14 cellular contexts compared by ENCODE assay signal in the genomic region with DNA sequence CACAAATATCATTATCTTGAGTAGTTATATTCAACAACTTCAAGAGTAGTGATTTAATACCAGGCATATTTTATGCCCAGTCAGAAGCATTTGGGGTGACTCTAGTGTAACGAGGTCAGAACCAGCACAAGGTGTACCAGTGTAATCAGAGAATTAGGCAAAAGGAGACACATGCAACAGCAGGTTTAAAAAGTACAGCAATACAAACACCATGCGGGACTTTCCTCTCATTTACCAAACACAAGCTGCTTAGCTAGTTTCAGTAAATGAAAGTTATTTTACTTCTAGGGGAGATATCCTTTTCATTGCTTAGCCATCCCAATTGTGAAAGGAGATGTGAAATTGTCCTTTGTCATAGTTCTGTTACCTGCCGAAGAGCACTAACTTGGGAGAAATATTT. TPM values are rescaled to one million over a fixed set of nuclear protein-coding genes. Genes with fewer than 3 reads are reported as not detected.
A peak's percentile ranks its signal among the peaks of the same experiment; 100 is the strongest.
DNase-seq lines count a peak whose midpoint lies in the region; ATAC-seq, FAIRE-seq and TF ChIP-seq lines count a peak whose summit lies in the region.
"Had no signal": no experiment of that assay in that cellular context is flagged by ENCODE, and none has a peak within 500 bp of the region (broad histone marks: within the 10 kb centered on the region; RNA-seq: fewer than 3 reads in every experiment).

No MANE protein-coding gene starts in this region.

- no peaks in the 10 kb centered on the region for H3K36me3 Mint-ChIP-seq in type B pancreatic cell
- H3K36me3 Mint-ChIP-seq: CD8-positive, alpha-beta memory T cell had no signal

- H3K4me3 Mint-ChIP-seq in type B pancreatic cell = peak overlapping the region; percentile 75
- H3K4me3 Mint-ChIP-seq: CD8-positive, alpha-beta memory T cell; GM23338 had no signal

- no peak for TF ChIP-seq CTCF in left lung (IDR thresholded peaks at IDR 0.05)
- no peak for TF ChIP-seq CTCF in type B pancreatic cell (conservative IDR thresholded peaks at IDR 0.05)

- DNase-seq in GM19239 (ENCODE audit: insufficient read length, low spot score) (no peak), left lung (no peak), type B pancreatic cell (ENCODE audit: extremely low spot score, unreplicated experiment) (no peak), ureter (ENCODE audit: low spot score) (no peak), nucleus accumbens (lab: John Stamatoyannopoulos, UW) (no peak)
- no peak for DNase-seq in activated CD8-positive, alpha-beta memory T cell treated with anti-CD3 and anti-CD28 coated beads, Interleukin-2, amount 50 U/mL, for 4 hours
- DNase-seq: activated T-cell treated with anti-CD3 and anti-CD28 coated beads, Interleukin-2, amount 50 U/mL, for 1 hour; CD8-positive, alpha-beta memory T cell; NCI-H524 treated with DMSO at 0.1 percent for 48 hours; occipital lobe; SHP77 had no signal

- peak overlapping the region; percentile 20 to 36 for H3K4me3 ChIP-seq in left lung
- H3K4me3 ChIP-seq: GM23338 had no signal

- peaks cover 4 to 10% of the 10 kb centered on the region in 2 donors for H3K4me1 ChIP-seq in left lung

- peaks cover 0 to 7% of the 10 kb centered on the region in 2 donors for H3K27me3 ChIP-seq in left lung

- H3K27ac Mint-ChIP-seq in type B pancreatic cell = no peak overlapping the region
- H3K27ac Mint-ChIP-seq: CD8-positive, alpha-beta memory T cell; GM23338 had no signal

- H3K4me1 Mint-ChIP-seq in type B pancreatic cell (ENCODE audit: unreplicated experiment) = peaks cover 37% of the 10 kb centered on the region

- no peaks in the 10 kb centered on the region for H3K9me3 Mint-ChIP-seq in type B pancreatic cell
- H3K9me3 Mint-ChIP-seq: CD8-positive, alpha-beta memory T cell; GM23338 had no signal

- ATAC-seq in HG03469 (IDR thresholded peaks at IDR 0.05; ENCODE audit: unreplicated experiment) (peak; percentile 27), left lung (peak; percentile 58), GM21526 (IDR thresholded peaks at IDR 0.05; ENCODE audit: low FRiP score, unreplicated experiment) (no peak)

- no peaks in the 10 kb centered on the region for H3K9me3 ChIP-seq in left lung

- H3K36me3 ChIP-seq in left lung = no peaks in the 10 kb centered on the region

- intact Hi-C loops in left lung (cut with DNase I) = no loop called here

- FAIRE-seq in GM19239 (lab: Jason Lieb, UNC) = peak; percentile 85

- no peaks in the 10 kb centered on the region for H3K27me3 Mint-ChIP-seq in type B pancreatic cell

- peak overlapping the region; percentile 71 to 88 for H3K27ac ChIP-seq in left lung

RNA-seq across cellular contexts. Expression of a gene that starts 0.8 kb away (rescaled TPM):
- total RNA-seq in left lung = 10 to 100 TPM; 14.4 to 25.7 TPM
- total RNA-seq in type B pancreatic cell (ENCODE audit: low replicate concordance) = 2.0 and 5.0 TPM in 2 replicates
- 11.3 TPM for total RNA-seq in ureter
- total RNA-seq: CD8-positive, alpha-beta memory T cell had no signal
